32 cellular contexts compared by ENCODE assay signal in the genomic region with DNA sequence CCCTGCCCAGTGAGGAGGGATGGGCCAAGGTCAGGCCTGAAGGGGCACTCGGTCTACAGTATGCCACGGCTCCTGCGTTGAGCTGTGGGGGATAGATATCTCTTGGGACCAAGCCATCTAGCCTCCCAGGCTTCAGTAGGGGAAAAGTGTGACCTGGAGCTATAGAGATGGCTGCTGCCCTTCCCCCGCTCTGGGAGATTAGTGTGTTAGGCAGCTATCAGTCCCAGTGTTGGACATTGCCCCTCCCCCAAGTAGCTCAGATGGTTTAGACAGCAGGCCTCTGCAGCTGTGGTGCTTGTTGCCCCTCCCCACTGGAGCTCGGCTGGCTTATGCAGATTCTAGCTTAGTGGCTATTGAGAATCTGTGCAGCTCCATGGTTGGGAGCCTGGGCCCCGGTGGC. TPM values are rescaled to one million over a fixed set of nuclear protein-coding genes. Genes with fewer than 3 reads are reported as not detected.
"Had no signal": no experiment of that assay in that cellular context is flagged by ENCODE, and none has a peak within 500 bp of the region (broad histone marks: within the 10 kb centered on the region; RNA-seq: fewer than 3 reads in every experiment).

No MANE protein-coding gene starts in this region.

- H3K27ac ChIP-seq: colonic mucosa, epithelial cell of prostate, gastrocnemius medialis, heart left ventricle, parathyroid adenoma, right lobe of liver, stomach, thyroid gland, uterus had no signal

- ATAC-seq: esophagus mucosa; gastrocnemius medialis; heart left ventricle; left lobe of liver; natural killer cell; right lobe of liver; stimulated activated effector memory CD8-positive, alpha-beta T cell treated with anti-CD3 and anti-CD28 coated beads, Interleukin-12 subunit alpha, Interleukin-12 subunit beta, amount 100 ng/mL, for 72 hours had no signal

- H3K9me3 ChIP-seq: colonic mucosa, gastrocnemius medialis, right lobe of liver, thyroid gland, uterus had no signal

- H3K4me1 Mint-ChIP-seq: endodermal cell; immature natural killer cell; memory B cell; natural killer cell; stimulated activated effector memory CD8-positive, alpha-beta T cell treated with anti-CD3 and anti-CD28 coated beads, Interleukin-12 subunit alpha, Interleukin-12 subunit beta, amount 100 ng/mL, for 72 hours had no signal

- H3K4me1 ChIP-seq: colonic mucosa, gastrocnemius medialis, heart left ventricle, parathyroid adenoma, right lobe of liver, stomach, thyroid gland, uterus had no signal

- H3K4me2 ChIP-seq: smooth muscle cell had no signal

- H3K4me3 ChIP-seq: colonic mucosa, gastrocnemius medialis, heart left ventricle, lung, right lobe of liver, smooth muscle cell, stomach, thyroid gland, uterus had no signal

- DNase-seq: colonic mucosa; effector CD8-positive, alpha-beta T cell; endodermal cell; foreskin fibroblast; gastrocnemius medialis; hippocampal formation; immature natural killer cell; natural killer cell; right lobe of liver; stimulated activated CD4-positive, alpha-beta T cell treated with anti-CD3 and anti-CD28 coated beads, Interleukin-12 subunit alpha, Interleukin-12 subunit beta, amount 100 ng/mL, for 4 hours; stimulated activated CD4-positive, alpha-beta T cell treated with anti-CD3 and anti-CD28 coated beads, Interleukin-1b, Interleukin-23, amount 100 ng/mL, for 48 hours; stimulated activated CD4-positive, alpha-beta T cell treated with anti-CD3 and anti-CD28 coated beads, Interleukin-4, amount 100 ng/mL, for 24 hours; stimulated activated naive CD4-positive, alpha-beta T cell treated with Interleukin-2 at 50 U/mL for 16 hours; stomach; thyroid gland; uterus had no signal

- H3K27me3 Mint-ChIP-seq: dendritic cell treated with granulocyte-macrophage colony-stimulating factor and Interleukin-4, amounts not matched to agents 40 ng/mL and 50 ng/mL, for 4 days; memory B cell; progenitor cell of endocrine pancreas; type B pancreatic cell had no signal

- H2AFZ ChIP-seq: parathyroid adenoma had no signal

- H3K27me3 ChIP-seq: colonic mucosa, gastrocnemius medialis, heart left ventricle, right lobe of liver, stomach, thyroid gland, uterus had no signal

- H3K9ac ChIP-seq: parathyroid adenoma had no signal

- H3K27ac Mint-ChIP-seq: dendritic cell treated with granulocyte-macrophage colony-stimulating factor and Interleukin-4, amounts not matched to agents 40 ng/mL and 50 ng/mL, for 4 days; endodermal cell; immature natural killer cell; memory B cell; natural killer cell; progenitor cell of endocrine pancreas; stimulated activated effector memory CD8-positive, alpha-beta T cell treated with anti-CD3 and anti-CD28 coated beads, Interleukin-12 subunit alpha, Interleukin-12 subunit beta, amount 100 ng/mL, for 72 hours; type B pancreatic cell had no signal

- H3K4me3 Mint-ChIP-seq: dendritic cell treated with granulocyte-macrophage colony-stimulating factor and Interleukin-4, amounts not matched to agents 40 ng/mL and 50 ng/mL, for 4 days; endodermal cell; immature natural killer cell; memory B cell; natural killer cell; stimulated activated effector memory CD8-positive, alpha-beta T cell treated with anti-CD3 and anti-CD28 coated beads, Interleukin-12 subunit alpha, Interleukin-12 subunit beta, amount 100 ng/mL, for 72 hours; type B pancreatic cell had no signal

- H3K36me3 ChIP-seq: colonic mucosa, gastrocnemius medialis, heart left ventricle, right lobe of liver, stomach, thyroid gland, uterus had no signal

- H3K36me3 Mint-ChIP-seq: immature natural killer cell; natural killer cell; stimulated activated effector memory CD8-positive, alpha-beta T cell treated with anti-CD3 and anti-CD28 coated beads, Interleukin-12 subunit alpha, Interleukin-12 subunit beta, amount 100 ng/mL, for 72 hours; type B pancreatic cell had no signal

RNA-seq across cellular contexts. Expression of gene KHDRBS2, which starts 56.8 kb away (rescaled TPM):
- total RNA-seq: glomerular endothelial cell, left lobe of liver, osteoblast had no signal
- polyA plus RNA-seq: heart left ventricle, immature natural killer cell, keratinocyte, liver, stomach had no signal
